Comparison of ENCODE assay signal across 16 cellular contexts in the genomic region with DNA sequence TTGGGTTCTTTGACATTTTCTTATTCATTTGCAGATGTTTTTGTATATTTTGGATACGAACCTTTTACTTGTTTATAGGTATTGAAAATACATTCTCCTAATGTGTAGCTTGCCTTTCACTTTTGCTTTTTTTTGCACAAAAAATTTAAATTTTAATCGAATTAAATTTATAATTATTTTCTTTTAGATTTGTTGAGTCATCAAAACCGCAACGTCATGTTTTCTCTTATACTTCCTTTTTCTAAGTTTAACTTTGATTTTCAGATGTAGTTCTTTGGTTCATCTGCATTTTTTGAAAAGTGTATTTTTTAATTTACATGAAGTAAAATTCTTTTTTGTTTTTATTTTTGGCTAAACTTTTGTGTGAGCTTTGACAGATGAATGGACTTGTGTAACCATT.
DNase-seq lines count a peak whose midpoint lies in the region; ATAC-seq, FAIRE-seq and TF ChIP-seq lines count a peak whose summit lies in the region.
"Had no signal": no experiment of that assay in that cellular context is flagged by ENCODE, and none has a peak within 500 bp of the region (broad histone marks: within the 10 kb centered on the region; RNA-seq: fewer than 3 reads in every experiment).

No MANE protein-coding gene starts in this region.

- DNase-seq in NOMO-1 treated with DMSO at 0.1 percent for 48 hours (lab: John Stamatoyannopoulos, UW; ENCODE audit: unreplicated experiment) (peak; percentile 2), NOMO-1 treated with dmso at 0.1 percent for 144 hours (lab: John Stamatoyannopoulos, UW; ENCODE audit: unreplicated experiment) (no peak), OCI-M1 (lab: John Stamatoyannopoulos, UW) (peak; percentile 18), frontal cortex (ENCODE audit: low spot score in 2 of 2) (no peak), GM13976 (ENCODE audit: low spot score) (no peak)
- no peak for DNase-seq in activated effector memory CD4-positive, alpha-beta T cell treated with anti-CD3 and anti-CD28 coated beads, Interleukin-2, amount 50 U/mL, for 16 hours
- DNase-seq: 8988T; Calu3; CD8-positive, alpha-beta T cell; DMS79 treated with DMSO at 0.1 percent for 48 hours; GF-D8; GM23248; H7; HFFc6 had no signal

- TF ChIP-seq CTCF in GM13976 (IDR thresholded peaks at IDR 0.05; ENCODE audit: borderline replicate concordance, control extremely low read depth, extremely low read depth, insufficient read depth, missing control alignments) = no peak

- peak; percentile 13 for FAIRE-seq in frontal cortex (lab: Jason Lieb, UNC)

- in situ Hi-C loops in GM13976 (cut with MboI; ENCODE audit: low sequenced_read_pairs, unreplicated experiment) = no loop called here

- ATAC-seq in GM19455 (IDR thresholded peaks at IDR 0.05; ENCODE audit: unreplicated experiment) = no peak
- ATAC-seq: CD8-positive, alpha-beta T cell; HCT116 had no signal

Comparison
In these comparisons a context has a peak if more than half of its experiments do, and no peak if none do; other contexts are left out.
1. DNase-seq: peak in NOMO-1 treated with DMSO at 0.1 percent for 48 hours (single experiment) and OCI-M1 (single experiment); none in NOMO-1 treated with dmso at 0.1 percent for 144 hours (single experiment), frontal cortex (0 of 2), activated effector memory CD4-positive, alpha-beta T cell treated with anti-CD3 and anti-CD28 coated beads, Interleukin-2, amount 50 U/mL, for 16 hours (single experiment) and GM13976 (single experiment).